Comparison of ENCODE assay signal across 8 cellular contexts in genomic region chr11:75946531-75947530, GRCh38.
DNase-seq lines count a peak whose midpoint lies in the region; FAIRE-seq and TF ChIP-seq lines count a peak whose summit lies in the region.

No MANE protein-coding gene starts in this region.

- H4K20me1 ChIP-seq in OCI-LY1 (ENCODE audit: insufficient read depth, low read length): no peaks in the 10 kb centered on the region

- no peak overlapping the region for H3K4me2 ChIP-seq in OCI-LY1 (ENCODE audit: low read length)

- H3K9ac ChIP-seq in OCI-LY1 (ENCODE audit: low read length): no peak overlapping the region

- H3K36me3 ChIP-seq in OCI-LY1 (ENCODE audit: insufficient read depth, low read length) (no peaks in the 10 kb centered on the region; the same call in 1 of the 2 replicates), small intestine (ENCODE audit: control insufficient read depth in 2 of 2, insufficient read depth in 2 of 2, low read length in 2 of 2) (no peaks in the 10 kb centered on the region)

- DNase-seq in HT1080 (ENCODE audit: low read depth) (peak; percentile 62), fibroblast of pulmonary artery (ENCODE audit: low read depth) (peak; percentile 79), small intestine (peak; percentile 25), T-helper 2 cell (no peak), T1000 (lab: John Stamatoyannopoulos, UW) (no peak), GM10248 (ENCODE audit: extremely low spot score) (no peak)
- no peak for DNase-seq in activated T-cell treated with anti-CD3 and anti-CD28 coated beads, Interleukin-2, amount 50 U/mL, for 48 hours

- no peaks in the 10 kb centered on the region for H3F3A ChIP-seq in OCI-LY1 (ENCODE audit: insufficient read depth, low read length)

- H3K4me1 ChIP-seq in OCI-LY1 (ENCODE audit: insufficient read depth, low read length, severe bottlenecking): peaks cover 19% of the 10 kb centered on the region
- H3K4me1 ChIP-seq in small intestine (ENCODE audit: control insufficient read depth in 2 of 2, insufficient read depth in 1 of 2, low read depth in 1 of 2, low read length in 1 of 2): peaks cover 9 to 13% of the 10 kb centered on the region in 2 donors

- H3K9me3 ChIP-seq in OCI-LY1 (ENCODE audit: low read length) (no peaks in the 10 kb centered on the region), small intestine (ENCODE audit: control insufficient read depth, low read depth) (no peaks in the 10 kb centered on the region)

- H3K79me2 ChIP-seq in OCI-LY1 (ENCODE audit: insufficient read depth, low read length): 0 out of 2 replicates have a peak, but pooled peaks cover 14% of the 10 kb centered on the region

- H3K27me3 ChIP-seq in OCI-LY1 (ENCODE audit: insufficient read depth, low read length): no peaks in the 10 kb centered on the region
- H3K27me3 ChIP-seq in small intestine (ENCODE audit: control insufficient read depth in 2 of 2, insufficient read depth in 2 of 2, low read length in 2 of 2): no peaks in the 10 kb centered on the region

- H2AFZ ChIP-seq in OCI-LY1 (ENCODE audit: low read length): no peak overlapping the region

- 66 to 74% (median 73%) methylated on average over 8 of the region's 8 CpGs for WGBS in small intestine, 3 donors

- H3K4me3 ChIP-seq in OCI-LY1 (ENCODE audit: low read depth, low read length, poor library complexity, severe bottlenecking) (no peak overlapping the region), fibroblast of pulmonary artery (replicated peaks; ENCODE audit: low read depth, low read length) (no peak overlapping the region), small intestine (ENCODE audit: low read depth in 1 of 2, low read length in 2 of 2) (no peak overlapping the region)

- FAIRE-seq in small intestine (lab: Jason Lieb, UNC): no peak

- CTCF ChIA-PET in GM10248 (lab: Yijun Ruan, JAX): interaction anchor here (3.4 kb wide), 1 partner anchor 49 kb away, joined by 10 read pairs; no protein-coding TSS in a partner anchor

- H3K27ac ChIP-seq in OCI-LY1 (ENCODE audit: low read depth, low read length, poor library complexity, severe bottlenecking) (peak overlapping the region; percentile 23), small intestine (ENCODE audit: low read depth in 1 of 2, low read length in 1 of 2) (peak overlapping the region; percentile 24 to 45)

- POLR2A ChIA-PET in GM10248 (lab: Yijun Ruan, JAX): interaction anchor here (0.6 kb wide), 1 partner anchor 540 kb away, joined by 3 read pairs; no protein-coding TSS in a partner anchor

- no peak for TF ChIP-seq CTCF in OCI-LY1 (IDR thresholded peaks at IDR 0.05; ENCODE audit: low read length)
- TF ChIP-seq CTCF in fibroblast of pulmonary artery (IDR thresholded peaks at IDR 0.05; ENCODE audit: low read length, missing control alignments): no peak
- no peak for TF ChIP-seq CTCF in GM10248 (IDR thresholded peaks at IDR 0.05; ENCODE audit: control extremely low read depth, extremely low read depth, low read depth, missing control alignments)

- no peaks in the 10 kb centered on the region for H3K9me2 ChIP-seq in OCI-LY1 (ENCODE audit: low read depth, low read length)

Comparison
In these comparisons a context has a peak if more than half of its experiments do, and no peak if none do; other contexts are left out.
1. DNase-seq: peak in HT1080 (single experiment), fibroblast of pulmonary artery (single experiment) and small intestine (single experiment); none in T-helper 2 cell (0 of 5), T1000 (single experiment), activated T-cell treated with anti-CD3 and anti-CD28 coated beads, Interleukin-2, amount 50 U/mL, for 48 hours (0 of 2) and GM10248 (single experiment).